Comparison of ENCODE assay signal across 25 cellular contexts in genomic region chr7:1427064-1427657, GRCh38. TPM values are rescaled to one million over a fixed set of nuclear protein-coding genes. Genes with fewer than 3 reads are reported as not detected.
DNase-seq lines count a peak whose midpoint lies in the region; ATAC-seq, FAIRE-seq and TF ChIP-seq lines count a peak whose summit lies in the region.
"Had no signal": no experiment of that assay in that cellular context is flagged by ENCODE, and none has a peak within 500 bp of the region (broad histone marks: within the 10 kb centered on the region; RNA-seq: fewer than 3 reads in every experiment).

No MANE protein-coding gene starts in this region.

- H3K79me1 ChIP-seq in neuronal stem cell (ENCODE audit: low read depth, low read length), result no peaks in the 10 kb centered on the region

- POLR2A ChIA-PET in A549 (lab: Yijun Ruan, JAX) (no interaction called here), HEK293 (lab: Yijun Ruan, JAX) (no interaction called here)

- H3K36me3 Mint-ChIP-seq in Calu3 (ENCODE audit: insufficient read depth, unreplicated experiment), result peaks cover 60% of the 10 kb centered on the region
- no peaks in the 10 kb centered on the region for H3K36me3 Mint-ChIP-seq in activated naive CD8-positive, alpha-beta T cell treated with anti-CD3 and anti-CD28 coated beads for 36 hours
- H3K36me3 Mint-ChIP-seq: CD8-positive, alpha-beta T cell had no signal

- TF ChIP-seq RAD21 in A549 (conservative IDR thresholded peaks at IDR 0.05 in 1 of 2, IDR thresholded peaks at IDR 0.05 in 1 of 2), result no peak

- TF ChIP-seq EP300 in A549 (IDR thresholded peaks at IDR 0.05), result no peak

- WGBS in A549 (ENCODE audit: missing lambda C conversion rate), result 68% methylated on average over 13 of the region's 13 CpGs
- WGBS in neuronal stem cell (ENCODE audit: extremely low coverage in 2 of 2, insufficient read length in 2 of 2, insufficient replicate concordance in 1 of 2), 2 donors, result no CpG with 5 or more reads among the region's 13 CpGs

- no TSS peak for BruUV-seq in Calu3 (replicated peaks; lab: Mats Ljungman, UMichigan)

- TF ChIP-seq POLR2A in A549 (IDR thresholded peaks at IDR 0.05; ENCODE audit: low read length), result no peak

- no peak for FAIRE-seq in A549 (lab: Jason Lieb, UNC)
- FAIRE-seq: A204.1, GM12878, GM12892, GM18507 had no signal

- DNase-seq in A549 (ENCODE audit: low read depth in 1 of 2, low spot score in 1 of 2), result no peak
- DNase-seq in Calu3, result no peak
- no peak for DNase-seq in neuronal stem cell (ENCODE audit: low spot score)
- DNase-seq in stimulated activated CD4-positive, alpha-beta T cell treated with anti-CD3 and anti-CD28 coated beads, Interleukin-15, amount 100 ng/mL, for 24 hours, result no peak
- DNase-seq in NCI-H187 treated with DMSO at 0.1 percent for 48 hours (lab: John Stamatoyannopoulos, UW), result no peak
- DNase-seq in activated naive CD8-positive, alpha-beta T cell treated with anti-CD3 and anti-CD28 coated beads for 36 hours, result no peak
- DNase-seq: 8988T; AML-193; Caco-2; CD4-positive, alpha-beta T cell; CD8-positive, alpha-beta T cell; DMS 273 treated with DMSO at 0.1 percent for 48 hours; DMS153; DMS79 treated with DMSO at 0.1 percent for 48 hours; EL; GDM1 had no signal

- no peak overlapping the region for H2BK120ac ChIP-seq in neuronal stem cell (ENCODE audit: low read depth, low read length)

- H3K9me3 Mint-ChIP-seq in Calu3 (ENCODE audit: low read depth, unreplicated experiment), result no peaks in the 10 kb centered on the region
- H3K9me3 Mint-ChIP-seq in activated naive CD8-positive, alpha-beta T cell treated with anti-CD3 and anti-CD28 coated beads for 36 hours, result no peaks in the 10 kb centered on the region
- H3K9me3 Mint-ChIP-seq: CD4-positive, alpha-beta T cell; CD8-positive, alpha-beta T cell had no signal

- CTCF ChIA-PET in A549 (lab: Yijun Ruan, JAX), result interaction anchor here (1.0 to 10.9 kb wide), 3 partner anchors 15 to 234 kb away, joined by 3 to 90 read pairs (median 12); no protein-coding TSS in a partner anchor
- CTCF ChIA-PET in Calu3 (lab: Charles Lee), result no interaction called here
- CTCF ChIA-PET in HEK293 (lab: Yijun Ruan, JAX), result no interaction called here

- no peaks in the 10 kb centered on the region for H3K36me3 ChIP-seq in HEK293 (ENCODE audit: control insufficient read depth in 2 of 2, insufficient read depth in 1 of 2, low read length in 2 of 2)
- no peaks in the 10 kb centered on the region for H3K36me3 ChIP-seq in neuronal stem cell (replicated peaks in 1 of 2; ENCODE audit: control insufficient read depth in 2 of 2, insufficient read depth in 2 of 2, low read length in 2 of 2)
- H3K36me3 ChIP-seq: BLaER1 treated with 17β-estradiol and CSF1 and Interleukin-3, amounts not matched to agents 10 nM and 100 nM had no signal

- ATAC-seq in A549 (no peak), GM19324 (IDR thresholded peaks at IDR 0.05; ENCODE audit: low FRiP score, unreplicated experiment) (no peak)
- ATAC-seq: CD8-positive, alpha-beta T cell; GM12878 had no signal

- H3K9me3 ChIP-seq in A549 (no peaks in the 10 kb centered on the region), HEK293 (ENCODE audit: control insufficient read depth, insufficient read depth, low read depth, low read length) (no peaks in the 10 kb centered on the region), neuronal stem cell (replicated peaks in 1 of 2; ENCODE audit: control insufficient read depth in 2 of 2, insufficient read depth in 1 of 2, low read depth in 1 of 2, low read length in 2 of 2) (no peaks in the 10 kb centered on the region)
- H3K9me3 ChIP-seq: BLaER1 treated with 17β-estradiol and CSF1 and Interleukin-3, amounts not matched to agents 10 nM and 100 nM; Caco-2 had no signal

- no peak overlapping the region for H2AFZ ChIP-seq in neuronal stem cell (ENCODE audit: low read length)

- peak overlapping the region; percentile 33 for H3K27ac Mint-ChIP-seq in Calu3 (ENCODE audit: unreplicated experiment)
- no peak overlapping the region for H3K27ac Mint-ChIP-seq in activated naive CD8-positive, alpha-beta T cell treated with anti-CD3 and anti-CD28 coated beads for 36 hours
- H3K27ac Mint-ChIP-seq: B cell; CD4-positive, alpha-beta T cell; CD8-positive, alpha-beta T cell had no signal

- no peak overlapping the region for H3K27ac ChIP-seq in A549
- H3K27ac ChIP-seq in HEK293 (ENCODE audit: extremely low read depth, low read depth, low read length), result no peak overlapping the region
- H3K27ac ChIP-seq in neuronal stem cell (replicated peaks; ENCODE audit: low read length), result no peak overlapping the region
- H3K27ac ChIP-seq: BLaER1 treated with 17β-estradiol and CSF1 and Interleukin-3, amounts not matched to agents 10 nM and 100 nM; C4-2B had no signal

- H3K27me3 Mint-ChIP-seq in Calu3 (ENCODE audit: unreplicated experiment), result peaks cover 70% of the 10 kb centered on the region
- peaks cover 22% of the 10 kb centered on the region for H3K27me3 Mint-ChIP-seq in activated naive CD8-positive, alpha-beta T cell treated with anti-CD3 and anti-CD28 coated beads for 36 hours

- H2AK5ac ChIP-seq in neuronal stem cell (ENCODE audit: low read depth, low read length), result peak overlapping the region; percentile 63

- H4K91ac ChIP-seq in neuronal stem cell (ENCODE audit: low read depth, low read length, poor library complexity), result no peak overlapping the region

- TF ChIP-seq CTCF in A549 (IDR thresholded peaks at IDR 0.05), result no peak
- no peak for TF ChIP-seq CTCF in Calu3 (IDR thresholded peaks at IDR 0.05; ENCODE audit: unreplicated experiment)
- TF ChIP-seq CTCF in HEK293 (tag by site-specific recombination; IDR thresholded peaks at IDR 0.05), result no peak

- H3K4me3 ChIP-seq in A549 (no peak overlapping the region), HEK293 (ENCODE audit: low read depth, low read length) (no peak overlapping the region), neuronal stem cell (ENCODE audit: low read length in 2 of 2) (no peak overlapping the region)
- H3K4me3 ChIP-seq: BLaER1 treated with 17β-estradiol and CSF1 and Interleukin-3, amounts not matched to agents 10 nM and 100 nM; GM12878 had no signal

- H3K4me1 ChIP-seq in A549 (peaks cover 3% of the 10 kb centered on the region; the same call in 2 of the 3 replicates), HEK293 (ENCODE audit: control insufficient read depth, insufficient read depth, low read length) (no peaks in the 10 kb centered on the region; the same call in 1 of the 2 replicates), neuronal stem cell (ENCODE audit: control insufficient read depth in 2 of 2, insufficient read depth in 1 of 2, low read depth in 1 of 2, low read length in 2 of 2) (peaks cover 0 to 5% of the 10 kb centered on the region in 2 donors)

- H3K4me1 Mint-ChIP-seq in Calu3 (ENCODE audit: low read depth, unreplicated experiment), result no peaks in the 10 kb centered on the region
- peaks cover 1% of the 10 kb centered on the region for H3K4me1 Mint-ChIP-seq in activated naive CD8-positive, alpha-beta T cell treated with anti-CD3 and anti-CD28 coated beads for 36 hours
- H3K4me1 Mint-ChIP-seq: B cell had no signal

- no peak overlapping the region for H3K9ac ChIP-seq in neuronal stem cell (ENCODE audit: low read depth, low read length, poor library complexity)
- H3K9ac ChIP-seq: BLaER1 treated with 17β-estradiol and CSF1 and Interleukin-3, amounts not matched to agents 10 nM and 100 nM had no signal

- intact Hi-C loops in Calu3 (cut with micrococcal nuclease; ENCODE audit: unreplicated experiment), result no loop called here

- no peak overlapping the region for H3K23ac ChIP-seq in neuronal stem cell (ENCODE audit: low read depth, low read length, poor library complexity)

- H3K14ac ChIP-seq in neuronal stem cell (ENCODE audit: low read length), result no peak overlapping the region

- H3K4ac ChIP-seq in neuronal stem cell (ENCODE audit: low read length), result no peak overlapping the region

- H3K4me2 ChIP-seq in A549 (no peak overlapping the region), neuronal stem cell (ENCODE audit: insufficient read depth, low read length, poor library complexity, severe bottlenecking) (no peak overlapping the region)
- H3K4me2 ChIP-seq: BLaER1 treated with 17β-estradiol and CSF1 and Interleukin-3, amounts not matched to agents 10 nM and 100 nM had no signal

- peak overlapping the region; percentile 53 for H2BK5ac ChIP-seq in neuronal stem cell (ENCODE audit: low read length)

- no peak overlapping the region for H4K8ac ChIP-seq in neuronal stem cell (ENCODE audit: low read depth, low read length)

- H3K27me3 ChIP-seq in neuronal stem cell (ENCODE audit: control insufficient read depth in 3 of 3, insufficient read depth in 3 of 3, low read depth in 1 of 3, low read length in 3 of 3), result peaks cover 0 to 50% (median 3%) of the 10 kb centered on the region in 3 experiments

- peak overlapping the region; percentile 94 for H2BK15ac ChIP-seq in neuronal stem cell (ENCODE audit: low read length)

- H3K18ac ChIP-seq in neuronal stem cell (ENCODE audit: low read length), result no peak overlapping the region

- H2BK12ac ChIP-seq in neuronal stem cell (ENCODE audit: low read length), result no peak overlapping the region

- no peak overlapping the region for H3K4me3 Mint-ChIP-seq in Calu3 (ENCODE audit: low read depth, unreplicated experiment)
- H3K4me3 Mint-ChIP-seq in activated naive CD8-positive, alpha-beta T cell treated with anti-CD3 and anti-CD28 coated beads for 36 hours, result no peak overlapping the region
- H3K4me3 Mint-ChIP-seq: B cell; CD4-positive, alpha-beta T cell; CD8-positive, alpha-beta T cell had no signal

TF ChIP-seq in A549, 52 proteins besides CTCF, POLR2A, EP300 and RAD21 (continues in another document):
- no peak for TF ChIP-seq SMC3 (IDR thresholded peaks at IDR 0.05)
- TF ChIP-seq HOXB13 (CRISPR knock-in tag; IDR thresholded peaks at IDR 0.05; ENCODE audit: low read depth), result no peak
- TF ChIP-seq HEYL (CRISPR knock-in tag; IDR thresholded peaks at IDR 0.05), result no peak

TF ChIP-seq in HEK293, 187 proteins besides CTCF, POLR2A, EP300 and RAD21:
- no peak for TF ChIP-seq SCRT1 (tag by site-specific recombination; IDR thresholded peaks at IDR 0.05; ENCODE audit: borderline replicate concordance)
- peak; percentile 87 for TF ChIP-seq ZNF121 (tag by site-specific recombination; IDR thresholded peaks at IDR 0.05)

RNA-seq across cellular contexts. Expression of gene MICALL2, which starts 32.1 kb away (rescaled TPM):
- polyA plus RNA-seq in A549 (2011; rRNA removed) (6.1 and 7.8 TPM in 2 replicates), A549 (2017; fragmentation: RNase III; extraction: RNeasy Plus Mini Kit Qiagen cat#74134 plus additional on column Dnase treatment) (18.0 to 20.6 TPM (median 19.1 TPM) in 3 replicates)
- polyA plus RNA-seq in A549 (2012; cell fraction: cytosol; rRNA removed), result 19.2 and 24.5 TPM in 2 replicates
- 120 and 162 TPM in 2 replicates for polyA plus RNA-seq in A549 (2012; cell fraction: nucleus; rRNA removed)
- 15.3 and 16.2 TPM in 2 replicates for polyA minus RNA-seq in A549 (2011; rRNA and poly(A)+ RNA removed)
- total RNA-seq in Calu3 (2022), result 162 and 176 TPM in 2 replicates
- 9.4 TPM for polyA plus RNA-seq in neuronal stem cell (2013, experiment 1 of 2)
- polyA plus RNA-seq in neuronal stem cell (2013, experiment 2 of 2), result 10.1 TPM
- total RNA-seq in activated naive CD8-positive, alpha-beta T cell treated with anti-CD3 and anti-CD28 coated beads for 36 hours, result 1 to 10 TPM; 2.1 to 2.3 TPM

Comparison
In these comparisons a context has a peak if more than half of its experiments do, and no peak if none do; other contexts are left out.
1. RNA of gene MICALL2, which starts 32.1 kb away (total RNA-seq): 162 to 176 TPM in Calu3; 2.1 to 2.3 TPM in activated naive CD8-positive, alpha-beta T cell treated with anti-CD3 and anti-CD28 coated beads for 36 hours; every median in the first group is over 10 times any median in the second.